ENCODE assay signal across 15 cellular contexts in genomic region chr18:44343570-44343969, GRCh38.
A peak's percentile ranks its signal among the peaks of the same experiment; 100 is the strongest.
DNase-seq lines count a peak whose midpoint lies in the region; ATAC-seq and TF ChIP-seq lines count a peak whose summit lies in the region.
"Had no signal": no experiment of that assay in that cellular context is flagged by ENCODE, and none has a peak within 500 bp of the region (broad histone marks: within the 10 kb centered on the region; RNA-seq: fewer than 3 reads in every experiment).

No MANE protein-coding gene starts in this region.

- H3F3A ChIP-seq in PC-9 (ENCODE audit: insufficient read depth, low read depth): peaks cover 26% of the 10 kb centered on the region; the same call in 1 of the 2 replicates

- no peak overlapping the region for H3K27ac ChIP-seq in left ventricle myocardium inferior (replicated peaks)
- peak overlapping the region; percentile 85; the same call in 1 of the 2 replicates for H3K27ac ChIP-seq in PC-9
- H3K27ac ChIP-seq in right cardiac atrium (ENCODE audit: low read length): no peak overlapping the region
- H3K27ac ChIP-seq: BLaER1 treated with 17β-estradiol and CSF1 and Interleukin-3, amounts not matched to agents 10 nM and 100 nM had no signal

- H3K4me1 ChIP-seq in left ventricle myocardium inferior (peaks cover 5% of the 10 kb centered on the region), PC-9 (replicated peaks; ENCODE audit: insufficient read depth) (peaks cover 40% of the 10 kb centered on the region), right cardiac atrium (ENCODE audit: control insufficient read depth, insufficient read depth, low read length) (no peaks in the 10 kb centered on the region)

- no peaks in the 10 kb centered on the region for H4K20me1 ChIP-seq in PC-9 (ENCODE audit: insufficient read depth)
- H4K20me1 ChIP-seq: BLaER1 treated with 17β-estradiol and CSF1 and Interleukin-3, amounts not matched to agents 10 nM and 100 nM had no signal

- intact Hi-C loops in Right ventricle myocardium inferior (cut with DNase I): no loop called here
- intact Hi-C loops in left ventricle myocardium inferior (cut with micrococcal nuclease): no loop called here
- intact Hi-C loops in PC-9 (cut with micrococcal nuclease; ENCODE audit: unreplicated experiment): loop anchor here (2.0 to 5.0 kb wide), 4 partner anchors 245 to 554 kb away; no protein-coding TSS in a partner anchor
- intact Hi-C loops in right cardiac atrium (cut with DNase I): loop anchor here in 1 of 4 donors (5.0 kb wide), 1 partner anchor 549 kb away; no protein-coding TSS in a partner anchor
- intact Hi-C loops in sciatic nerve (cut with DNase I): no loop called here

- no peaks in the 10 kb centered on the region for H3K27me3 Mint-ChIP-seq in activated CD8-positive, alpha-beta memory T cell treated with anti-CD3 and anti-CD28 coated beads, Interleukin-2, amount 10 ng/mL, durations not matched to agents 7 days and 5 days
- H3K27me3 Mint-ChIP-seq: CD4-positive, CD25-positive, alpha-beta regulatory T cell had no signal

- peak overlapping the region; percentile 53; the same call in 1 of the 2 replicates for H2AFZ ChIP-seq in PC-9

- no peaks in the 10 kb centered on the region for H3K4me1 Mint-ChIP-seq in activated CD8-positive, alpha-beta memory T cell treated with anti-CD3 and anti-CD28 coated beads, Interleukin-2, amount 10 ng/mL, durations not matched to agents 7 days and 5 days
- H3K4me1 Mint-ChIP-seq: CD4-positive, CD25-positive, alpha-beta regulatory T cell had no signal

- no peak overlapping the region for H3K4me3 Mint-ChIP-seq in activated CD8-positive, alpha-beta memory T cell treated with anti-CD3 and anti-CD28 coated beads, Interleukin-2, amount 10 ng/mL, durations not matched to agents 7 days and 5 days
- H3K4me3 Mint-ChIP-seq: CD4-positive, CD25-positive, alpha-beta regulatory T cell; HFFc6 had no signal

- H3K4me3 ChIP-seq in left ventricle myocardium inferior: no peak overlapping the region
- H3K4me3 ChIP-seq in PC-9: no peak overlapping the region
- no peak overlapping the region for H3K4me3 ChIP-seq in right cardiac atrium (ENCODE audit: low read length)
- H3K4me3 ChIP-seq: BLaER1 treated with 17β-estradiol and CSF1 and Interleukin-3, amounts not matched to agents 10 nM and 100 nM; GM12878 had no signal

- TF ChIP-seq CTCF in left ventricle myocardium inferior (IDR thresholded peaks at IDR 0.05; ENCODE audit: borderline replicate concordance): no peak
- TF ChIP-seq CTCF in PC-9 (conservative IDR thresholded peaks at IDR 0.05): no peak

- H3K27me3 ChIP-seq in left ventricle myocardium inferior (ENCODE audit: low read depth): no peaks in the 10 kb centered on the region
- H3K27me3 ChIP-seq in PC-9 (ENCODE audit: insufficient read depth, low read depth): no peaks in the 10 kb centered on the region
- H3K27me3 ChIP-seq in right cardiac atrium (ENCODE audit: control insufficient read depth, insufficient read depth): no peaks in the 10 kb centered on the region
- H3K27me3 ChIP-seq: BLaER1 treated with 17β-estradiol and CSF1 and Interleukin-3, amounts not matched to agents 10 nM and 100 nM had no signal

- no TSS peak for BruUV-seq in PC-9 (replicated peaks; lab: Mats Ljungman, UMichigan)

- H3K9me3 ChIP-seq in left ventricle myocardium inferior (replicated peaks) (peaks cover 12% of the 10 kb centered on the region), PC-9 (ENCODE audit: insufficient read depth, low read depth) (peaks cover 8% of the 10 kb centered on the region), right cardiac atrium (ENCODE audit: control insufficient read depth, low read length) (no peaks in the 10 kb centered on the region)

- CTCF ChIA-PET in PC-9 (lab: Charles Lee): no interaction called here
- CTCF ChIA-PET in activated CD8-positive, alpha-beta memory T cell treated with anti-CD3 and anti-CD28 coated beads, Interleukin-2, amount 10 ng/mL, durations not matched to agents 7 days and 5 days (lab: Charles Lee): no interaction called here

- ATAC-seq in Right ventricle myocardium inferior (peak; percentile 62), right cardiac atrium (peak; percentile 23 to 81), sciatic nerve (peak; percentile 65), HG02623 (IDR thresholded peaks at IDR 0.05; ENCODE audit: unreplicated experiment) (no peak)
- no peak for ATAC-seq in activated CD8-positive, alpha-beta memory T cell treated with anti-CD3 and anti-CD28 coated beads, Interleukin-2, amount 10 ng/mL, durations not matched to agents 7 days and 5 days
- ATAC-seq: GM12878 had no signal

- H3K9me2 ChIP-seq in PC-9 (ENCODE audit: insufficient read depth): no peaks in the 10 kb centered on the region

- 0 out of 2 replicates have a peak overlapping the region, but pooled peaks have one; percentile 69 for H3K4me2 ChIP-seq in PC-9
- H3K4me2 ChIP-seq: BLaER1 treated with 17β-estradiol and CSF1 and Interleukin-3, amounts not matched to agents 10 nM and 100 nM had no signal

- H3K9me3 Mint-ChIP-seq in activated CD8-positive, alpha-beta memory T cell treated with anti-CD3 and anti-CD28 coated beads, Interleukin-2, amount 10 ng/mL, durations not matched to agents 7 days and 5 days (ENCODE audit: low read depth): peaks cover 2% of the 10 kb centered on the region

- DNase-seq in Right ventricle myocardium inferior (ENCODE audit: missing footprints): no peak
- DNase-seq in left ventricle myocardium inferior: no peak
- no peak for DNase-seq in PC-9
- no peak for DNase-seq in right cardiac atrium
- DNase-seq in sciatic nerve (ENCODE audit: low spot score): no peak
- DNase-seq in NCI-H345 (lab: John Stamatoyannopoulos, UW): no peak
- DNase-seq in activated CD8-positive, alpha-beta memory T cell treated with anti-CD3 and anti-CD28 coated beads, Interleukin-2, amount 10 ng/mL, durations not matched to agents 7 days and 5 days: no peak
- DNase-seq: 8988T; AML-193; CD4-positive, CD25-positive, alpha-beta regulatory T cell; HCEC 1CT; HFFc6 had no signal

- no peaks in the 10 kb centered on the region for H3K79me2 ChIP-seq in PC-9 (ENCODE audit: low read depth)

- no peaks in the 10 kb centered on the region for H3K36me3 Mint-ChIP-seq in activated CD8-positive, alpha-beta memory T cell treated with anti-CD3 and anti-CD28 coated beads, Interleukin-2, amount 10 ng/mL, durations not matched to agents 7 days and 5 days
- H3K36me3 Mint-ChIP-seq: CD4-positive, CD25-positive, alpha-beta regulatory T cell had no signal

- H3K36me3 ChIP-seq in left ventricle myocardium inferior: no peaks in the 10 kb centered on the region
- H3K36me3 ChIP-seq in PC-9 (ENCODE audit: low read depth): no peaks in the 10 kb centered on the region; the same call in 1 of the 2 replicates
- H3K36me3 ChIP-seq: BLaER1 treated with 17β-estradiol and CSF1 and Interleukin-3, amounts not matched to agents 10 nM and 100 nM had no signal

- POLR2A ChIA-PET in PC-9 (lab: Charles Lee; ENCODE audit: unreplicated experiment): no interaction called here

- H3K27ac Mint-ChIP-seq in activated CD8-positive, alpha-beta memory T cell treated with anti-CD3 and anti-CD28 coated beads, Interleukin-2, amount 10 ng/mL, durations not matched to agents 7 days and 5 days: no peak overlapping the region
- H3K27ac Mint-ChIP-seq: CD4-positive, CD25-positive, alpha-beta regulatory T cell; HFFc6 had no signal

Comparison
In these comparisons a context has a peak if more than half of its experiments do, and no peak if none do; other contexts are left out.
1. ATAC-seq: peak in Right ventricle myocardium inferior (single experiment), right cardiac atrium (2 of 2) and sciatic nerve (single experiment); none in activated CD8-positive, alpha-beta memory T cell treated with anti-CD3 and anti-CD28 coated beads, Interleukin-2, amount 10 ng/mL, durations not matched to agents 7 days and 5 days (single experiment) and HG02623 (single experiment).